In the genomic region with DNA sequence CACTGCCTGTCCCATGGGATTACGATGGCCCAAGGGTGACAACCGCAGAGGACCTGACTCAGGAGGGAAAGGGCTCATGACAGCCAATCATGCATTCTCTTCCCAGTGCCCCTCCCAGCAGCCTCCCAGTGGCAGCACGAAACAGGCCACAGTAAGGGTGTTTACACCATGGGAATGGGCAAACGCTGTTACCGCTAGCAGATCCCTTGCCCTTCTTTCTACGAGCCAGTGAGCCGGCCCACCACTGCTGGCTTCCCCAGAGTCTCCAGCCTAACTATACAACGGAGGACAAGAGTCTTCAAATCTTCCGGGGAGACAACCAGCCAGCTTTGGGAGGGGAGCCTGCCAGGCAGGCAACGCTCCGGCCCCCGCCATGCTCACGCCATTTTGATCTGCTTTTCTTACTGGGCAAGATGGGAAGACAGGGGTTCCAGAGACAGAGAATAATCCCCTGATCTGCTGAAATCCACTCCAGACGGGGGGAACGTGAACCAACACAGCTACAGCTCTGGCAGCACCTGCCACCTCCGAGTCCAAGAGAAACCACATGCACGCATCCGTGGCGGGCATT, we compare ENCODE assay signal across 18 cellular contexts.
DNase-seq lines count a peak whose midpoint lies in the region; ATAC-seq and TF ChIP-seq lines count a peak whose summit lies in the region.
"Had no signal": no experiment of that assay in that cellular context is flagged by ENCODE, and none has a peak within 500 bp of the region (broad histone marks: within the 10 kb centered on the region; RNA-seq: fewer than 3 reads in every experiment).

No MANE protein-coding gene starts in this region.

- WGBS in tibial nerve, 2 donors, result 91 to 98% methylated on average over 17 to 19 of the region's 19 CpGs

- no peak for TF ChIP-seq POLR2A in tibial nerve (IDR thresholded peaks at IDR 0.05)

- H3K9me3 ChIP-seq in muscle layer of colon (ENCODE audit: low read length) (no peaks in the 10 kb centered on the region), stomach smooth muscle (ENCODE audit: control insufficient read depth in 2 of 2, low read length in 2 of 2) (no peaks in the 10 kb centered on the region), tibial nerve (no peaks in the 10 kb centered on the region)

- no peak for TF ChIP-seq EP300 in tibial nerve (IDR thresholded peaks at IDR 0.05)

- DNase-seq in Right ventricle myocardium inferior (ENCODE audit: missing footprints) (peak; percentile 60), cardiac septum (ENCODE audit: low spot score) (no peak), C1 segment of cervical spinal cord (lab: John Stamatoyannopoulos, UW) (no peak), tibial nerve (ENCODE audit: low spot score in 2 of 2) (no peak)
- DNase-seq: COR-L47, HFFc6, KG1, NCI-H1092 treated with DMSO at 0.1 percent for 48 hours, NCI-H1694, NCI-H2107, NCI-H345 had no signal

- H3K36me3 ChIP-seq in muscle layer of colon (ENCODE audit: insufficient read depth, low read length) (peaks cover 37% of the 10 kb centered on the region), stomach smooth muscle (ENCODE audit: control insufficient read depth in 2 of 2, insufficient read depth in 2 of 2, low read length in 2 of 2) (peaks cover 10 to 34% of the 10 kb centered on the region in 2 donors), tibial nerve (peaks cover 0 to 91% (median 5%) of the 10 kb centered on the region in 3 donors)

- no peaks in the 10 kb centered on the region for H3K27me3 ChIP-seq in muscle layer of colon (ENCODE audit: control insufficient read depth in 1 of 2, insufficient read depth in 2 of 2, low read length in 2 of 2)
- H3K27me3 ChIP-seq in stomach smooth muscle (ENCODE audit: control insufficient read depth in 1 of 2, insufficient read depth in 2 of 2, low read length in 2 of 2), result no peaks in the 10 kb centered on the region
- no peaks in the 10 kb centered on the region for H3K27me3 ChIP-seq in tibial nerve

- H3K4me1 ChIP-seq in muscle layer of colon (ENCODE audit: insufficient read depth, low read length), result peaks cover 72% of the 10 kb centered on the region
- peaks cover 64% of the 10 kb centered on the region for H3K4me1 ChIP-seq in stomach smooth muscle (ENCODE audit: control insufficient read depth, insufficient read depth, low read length)
- peaks cover 0 to 40% (median 9%) of the 10 kb centered on the region in 4 donors for H3K4me1 ChIP-seq in tibial nerve

- ATAC-seq in Right ventricle myocardium inferior, result no peak
- no peak for ATAC-seq in HG03280 (IDR thresholded peaks at IDR 0.05; ENCODE audit: unreplicated experiment)

- H3K4me3 ChIP-seq in muscle layer of colon (ENCODE audit: low read depth in 1 of 2, low read length in 2 of 2) (no peak overlapping the region), stomach smooth muscle (ENCODE audit: low read length in 2 of 2) (no peak overlapping the region), tibial nerve (no peak overlapping the region)

- 0 out of 2 replicates have a peak overlapping the region, but pooled peaks have one; percentile 22 for H3K27ac ChIP-seq in VCaP
- H3K27ac ChIP-seq in muscle layer of colon (ENCODE audit: low read depth, low read length), result peak overlapping the region; percentile 61
- H3K27ac ChIP-seq in stomach smooth muscle (ENCODE audit: low read length), result peak overlapping the region; percentile 37
- no peak overlapping the region for H3K27ac ChIP-seq in tibial nerve
- H3K27ac ChIP-seq: 22Rv1, C4-2B, HL-60 had no signal

- intact Hi-C loops in Right ventricle myocardium inferior (cut with DNase I), result no loop called here
- intact Hi-C loops in cardiac septum (cut with DNase I), result no loop called here

- no peak overlapping the region for H3K9ac ChIP-seq in muscle layer of colon (ENCODE audit: low read length)
- no peak overlapping the region for H3K9ac ChIP-seq in stomach smooth muscle (ENCODE audit: low read length in 2 of 2)

- TF ChIP-seq CTCF in VCaP (conservative IDR thresholded peaks at IDR 0.05), result no peak
- TF ChIP-seq CTCF in tibial nerve (IDR thresholded peaks at IDR 0.05), result no peak

Comparison
In these comparisons a context has a peak if more than half of its experiments do, and no peak if none do; other contexts are left out.
1. H3K27ac ChIP-seq: peak in VCaP (single experiment), muscle layer of colon (single experiment) and stomach smooth muscle (single experiment); none in tibial nerve (0 of 4).